In genomic region chr4:146945556-146946374, GRCh38 we compare ENCODE assay signal across 8 cellular contexts. TPM values are rescaled to one million over a fixed set of nuclear protein-coding genes. Genes with fewer than 3 reads are reported as not detected.
DNase-seq lines count a peak whose midpoint lies in the region; ATAC-seq and TF ChIP-seq lines count a peak whose summit lies in the region.

A gene with protein sequence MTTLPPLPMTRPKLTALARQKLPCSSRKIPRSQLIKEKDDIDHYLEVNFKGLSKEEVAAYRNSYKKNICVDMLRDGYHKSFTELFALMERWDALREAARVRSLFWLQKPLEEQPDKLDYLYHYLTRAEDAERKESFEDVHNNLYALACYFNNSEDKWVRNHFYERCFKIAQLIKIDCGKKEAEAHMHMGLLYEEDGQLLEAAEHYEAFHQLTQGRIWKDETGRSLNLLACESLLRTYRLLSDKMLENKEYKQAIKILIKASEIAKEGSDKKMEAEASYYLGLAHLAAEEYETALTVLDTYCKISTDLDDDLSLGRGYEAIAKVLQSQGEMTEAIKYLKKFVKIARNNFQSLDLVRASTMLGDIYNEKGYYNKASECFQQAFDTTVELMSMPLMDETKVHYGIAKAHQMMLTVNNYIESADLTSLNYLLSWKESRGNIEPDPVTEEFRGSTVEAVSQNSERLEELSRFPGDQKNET (minus strand): TSS chr4:146945864. CDS start chr4:146939895, 5,969 bp downstream.

- H3K4me1 ChIP-seq in duodenal mucosa (ENCODE audit: control insufficient read depth in 1 of 2, insufficient read depth in 2 of 2, low read length in 2 of 2) (peaks cover 13 to 14% of the 10 kb centered on the region in 2 donors), right lobe of liver (peaks cover 0 to 7% (median 0%) of the 10 kb centered on the region in 4 donors)

- peak; percentile 100 for ATAC-seq in GM19035 (IDR thresholded peaks at IDR 0.05; ENCODE audit: unreplicated experiment)
- peak; percentile 100 for ATAC-seq in HG03342 (IDR thresholded peaks at IDR 0.05; ENCODE audit: unreplicated experiment)
- ATAC-seq in right lobe of liver: peak; percentile 100

- intact Hi-C loops in right lobe of liver (cut with DNase I): no loop called here

- H3K27ac ChIP-seq in duodenal mucosa (ENCODE audit: low read depth, low read length) (no peak within 1 kb of the TSS), right lobe of liver (no peak within 1 kb of the TSS)

- TF ChIP-seq POLR2A in right lobe of liver (IDR thresholded peaks at IDR 0.05): no peak

- H3K27me3 ChIP-seq in duodenal mucosa (ENCODE audit: control insufficient read depth in 1 of 2, insufficient read depth in 2 of 2, low read length in 2 of 2) (peaks cover 0 to 25% of the 10 kb centered on the region in 2 donors), right lobe of liver (peaks cover 0 to 8% of the 10 kb centered on the region in 2 donors)

- H3K9ac ChIP-seq in duodenal mucosa (ENCODE audit: low read depth in 1 of 2, low read length in 2 of 2): no peak within 1 kb of the TSS

- H3K36me3 ChIP-seq in duodenal mucosa (ENCODE audit: control insufficient read depth in 1 of 2, insufficient read depth in 2 of 2, low read length in 2 of 2): no peaks in the 10 kb centered on the region
- no peaks in the 10 kb centered on the region for H3K36me3 ChIP-seq in right lobe of liver

- peak within 1 kb of the TSS; percentile 72 to 81 for H3K4me3 ChIP-seq in duodenal mucosa (ENCODE audit: low read depth in 1 of 2, low read length in 2 of 2)
- peak within 1 kb of the TSS; percentile 38 to 43 (median 41) for H3K4me3 ChIP-seq in right lobe of liver

- TF ChIP-seq CTCF in AG09319 (IDR thresholded peaks at IDR 0.05; ENCODE audit: low read depth, low read length) (no peak), right lobe of liver (IDR thresholded peaks at IDR 0.05) (no peak)

- WGBS in right lobe of liver (ENCODE audit: insufficient coverage, low coverage, low lambda C conversion rate, missing lambda C conversion rate): 1% methylated on average over 27 of the region's 39 CpGs

- H3K9me3 ChIP-seq in duodenal mucosa (ENCODE audit: control insufficient read depth in 1 of 2, low read length in 2 of 2) (no peaks in the 10 kb centered on the region), right lobe of liver (no peaks in the 10 kb centered on the region)

- DNase-seq in AG09319 (ENCODE audit: extremely low read depth, low read depth): peak; percentile 48
- DNase-seq in NCI-H510A treated with DMSO at 0.1 percent for 48 hours (lab: John Stamatoyannopoulos, UW): peak; percentile 51
- DNase-seq in activated CD4-positive, alpha-beta T cell treated with anti-CD3 and anti-CD28 coated beads, Interleukin-2, amount 50 U/mL, for 48 hours: peak; percentile 91 to 92
- peak; percentile 85 to 91 (median 90) for DNase-seq in right lobe of liver
- peak; percentile 83 to 86 for DNase-seq in stimulated activated CD4-positive, alpha-beta T cell treated with anti-CD3 and anti-CD28 coated beads, Interleukin-2, amount 100 ng/mL, for 48 hours

RNA-seq across cellular contexts. Expression of the gene that starts here (rescaled TPM):
- total RNA-seq in right lobe of liver: not detected

Comparison
In these comparisons a context has a peak if more than half of its experiments do, and no peak if none do; other contexts are left out.
1. Peak in DNase-seq, ATAC-seq and H3K4me3 ChIP-seq in right lobe of liver; RNA of the gene not detected or under 1 TPM.